In genomic region chr12:6851153-6851920, GRCh38 we compare ENCODE assay signal across 8 cellular contexts. TPM values are rescaled to one million over a fixed set of nuclear protein-coding genes. Genes with fewer than 3 reads are reported as not detected.
DNase-seq lines count a peak whose midpoint lies in the region; ATAC-seq and TF ChIP-seq lines count a peak whose summit lies in the region.

TSS of gene CDCA3 (minus strand) at chr12:6851286. CDS start at chr12:6850952, 334 bp downstream.

- no peak for TF ChIP-seq CTCF in left ventricle myocardium inferior (IDR thresholded peaks at IDR 0.05; ENCODE audit: borderline replicate concordance)
- TF ChIP-seq CTCF in progenitor cell of endocrine pancreas (IDR thresholded peaks at IDR 0.05; ENCODE audit: unreplicated experiment), result no peak

- H3K4me3 Mint-ChIP-seq in T-helper 17 cell (peak within 1 kb of the TSS; percentile 95), progenitor cell of endocrine pancreas (ENCODE audit: low read depth) (peak within 1 kb of the TSS; percentile 98)

- intact Hi-C loops in left ventricle myocardium inferior (cut with micrococcal nuclease), result no loop called here

- peak within 1 kb of the TSS; percentile 94 for H3K27ac Mint-ChIP-seq in T-helper 17 cell
- peak within 1 kb of the TSS; percentile 100 for H3K27ac Mint-ChIP-seq in progenitor cell of endocrine pancreas

- H3K9me3 ChIP-seq in T-helper 17 cell (ENCODE audit: control insufficient read depth, low read length, poor library complexity, severe bottlenecking) (no peaks in the 10 kb centered on the region), left ventricle myocardium inferior (replicated peaks) (no peaks in the 10 kb centered on the region)

- H3K4me3 ChIP-seq in left ventricle myocardium inferior, result peak within 1 kb of the TSS; percentile 91
- H3K4me3 ChIP-seq in urinary bladder (ENCODE audit: low read depth, low read length), result peak within 1 kb of the TSS; percentile 44

- peaks cover 33% of the 10 kb centered on the region for H3K36me3 ChIP-seq in left ventricle myocardium inferior
- no peaks in the 10 kb centered on the region for H3K36me3 ChIP-seq in urinary bladder (ENCODE audit: insufficient read depth)

- no peaks in the 10 kb centered on the region for H3K27me3 ChIP-seq in left ventricle myocardium inferior (ENCODE audit: low read depth)

- under 1% methylated on average over 37 of the region's 37 CpGs for WGBS in urinary bladder

- no peaks in the 10 kb centered on the region for H3K36me3 Mint-ChIP-seq in T-helper 17 cell (ENCODE audit: low read depth)
- H3K36me3 Mint-ChIP-seq in progenitor cell of endocrine pancreas (ENCODE audit: insufficient read depth), result peaks cover 13% of the 10 kb centered on the region

- H3K27ac ChIP-seq in left ventricle myocardium inferior (replicated peaks) (peak within 1 kb of the TSS; percentile 100), urinary bladder (ENCODE audit: low read depth) (peak within 1 kb of the TSS; percentile 68)

- H3K27me3 Mint-ChIP-seq in T-helper 17 cell, result no peaks in the 10 kb centered on the region
- no peaks in the 10 kb centered on the region for H3K27me3 Mint-ChIP-seq in progenitor cell of endocrine pancreas

- no peaks in the 10 kb centered on the region for H3K9me3 Mint-ChIP-seq in progenitor cell of endocrine pancreas (ENCODE audit: low read depth)

- peaks cover 31% of the 10 kb centered on the region for H3K4me1 Mint-ChIP-seq in T-helper 17 cell
- H3K4me1 Mint-ChIP-seq in progenitor cell of endocrine pancreas (ENCODE audit: low read depth), result peaks cover 29% of the 10 kb centered on the region

- DNase-seq in NCI-H1694 treated with DMSO at 0.1 percent for 48 hours (lab: John Stamatoyannopoulos, UW) (peak; percentile 99), T-helper 17 cell (peak; percentile 79 to 84 (median 83)), amygdala (lab: John Stamatoyannopoulos, UW) (peak in 55 of 56 donors; percentile 48 to 98 (median 89)), left ventricle myocardium inferior (peak; percentile 94), progenitor cell of endocrine pancreas (ENCODE audit: low spot score, unreplicated experiment) (peak; percentile 94)

- ATAC-seq in HG02885 (IDR thresholded peaks at IDR 0.05; ENCODE audit: poor library complexity, unreplicated experiment), result peak; percentile 59
- ATAC-seq in T-helper 17 cell, result peak; percentile 55

- peak; percentile 54 for TF ChIP-seq POLR2A in GM15510 (IDR thresholded peaks at IDR 0.05; ENCODE audit: borderline replicate concordance, extremely low read depth, insufficient read length)

- H3K4me1 ChIP-seq in left ventricle myocardium inferior, result peaks cover 24% of the 10 kb centered on the region
- no peaks in the 10 kb centered on the region for H3K4me1 ChIP-seq in urinary bladder (ENCODE audit: insufficient read depth)

RNA-seq across cellular contexts. Expression of gene CDCA3, which starts in this region (rescaled TPM):
- under 1 TPM; 0.65 to 0.87 TPM for total RNA-seq in T-helper 17 cell
- 0.55 TPM for total RNA-seq in left ventricle myocardium inferior
- 36.1 and 40.6 TPM in 2 replicates for total RNA-seq in progenitor cell of endocrine pancreas
- total RNA-seq in urinary bladder, result 12.3 TPM
- 1.0 TPM for polyA plus RNA-seq in urinary bladder

Comparison
In these comparisons a context has a peak if more than half of its experiments do, and no peak if none do; other contexts are left out.
1. Peak in every context shown above with its lines: DNase-seq, ATAC-seq, H3K4me3 ChIP-seq and H3K27ac ChIP-seq.
2. Peak in DNase-seq and ATAC-seq in T-helper 17 cell; RNA of the gene not detected or under 1 TPM.
3. Peak in DNase-seq, H3K4me3 ChIP-seq and H3K27ac ChIP-seq in left ventricle myocardium inferior; RNA of the gene not detected or under 1 TPM.